ENCODE assay signal across 8 cellular contexts in the genomic region with DNA sequence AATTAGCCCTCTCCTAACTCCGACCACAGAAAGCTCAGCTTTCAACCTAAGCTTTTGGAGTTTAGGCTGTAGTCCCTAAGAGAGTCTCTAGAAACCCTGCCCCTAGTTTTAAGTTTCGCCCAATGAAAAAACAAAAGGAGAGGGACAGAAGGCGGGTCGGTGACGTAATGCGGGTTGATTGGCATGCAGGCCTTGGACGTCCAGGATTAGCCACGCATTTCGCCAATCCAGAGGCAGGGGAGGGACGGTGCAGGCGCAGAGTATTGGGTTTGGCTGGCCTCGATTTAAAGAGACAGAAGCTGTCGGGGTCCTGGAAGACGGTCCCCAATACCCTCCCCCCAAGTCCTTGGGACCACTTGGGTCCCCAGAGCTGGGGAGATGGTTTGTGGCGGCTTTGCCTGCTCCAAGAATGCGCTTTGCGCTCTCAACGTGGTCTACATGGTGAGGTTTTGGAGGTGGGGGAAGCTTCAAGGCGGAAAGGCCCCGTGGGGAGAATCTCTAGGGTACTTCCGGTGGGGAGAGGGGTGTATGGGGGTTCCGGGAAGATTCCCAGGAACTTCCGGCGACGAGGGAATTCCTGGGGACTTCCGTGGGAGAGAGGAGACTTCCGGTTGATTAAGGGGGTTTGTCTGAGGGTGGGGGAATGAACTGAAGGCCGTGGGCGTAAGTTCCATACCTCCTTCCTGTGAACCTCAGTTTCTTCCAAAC. TPM values are rescaled to one million over a fixed set of nuclear protein-coding genes. Genes with fewer than 3 reads are reported as not detected.
A peak's percentile ranks its signal among the peaks of the same experiment; 100 is the strongest.
DNase-seq lines count a peak whose midpoint lies in the region; ATAC-seq and FAIRE-seq lines count a peak whose summit lies in the region.

A gene with protein sequence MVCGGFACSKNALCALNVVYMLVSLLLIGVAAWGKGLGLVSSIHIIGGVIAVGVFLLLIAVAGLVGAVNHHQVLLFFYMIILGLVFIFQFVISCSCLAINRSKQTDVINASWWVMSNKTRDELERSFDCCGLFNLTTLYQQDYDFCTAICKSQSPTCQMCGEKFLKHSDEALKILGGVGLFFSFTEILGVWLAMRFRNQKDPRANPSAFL (plus strand): TSS at position 263 of the 708 bp plus-strand sequence. CDS start 116 bp downstream, at position 379.

- DNase-seq in GM04503 (ENCODE audit: low read depth) (peak; percentile 92), NCI-H1048 (lab: John Stamatoyannopoulos, UW) (peak; percentile 90), SK-N-MC (ENCODE audit: low read depth, low spot score) (peak; percentile 98), frontal cortex (ENCODE audit: low spot score in 2 of 2) (peak; percentile 89 to 94), stromal cell of bone marrow (ENCODE audit: low read depth) (peak; percentile 99)
- peak; percentile 98 for DNase-seq in activated naive CD4-positive, alpha-beta T cell treated with anti-CD3 and anti-CD28 coated beads, Interleukin-2, amount 10 ng/mL, durations not matched to agents 7 days and 5 days

- H3K9me3 Mint-ChIP-seq in activated naive CD4-positive, alpha-beta T cell treated with anti-CD3 and anti-CD28 coated beads, Interleukin-2, amount 10 ng/mL, durations not matched to agents 7 days and 5 days: no peaks in the 10 kb centered on the region

- peak within 1 kb of the TSS; percentile 96 for H3K27ac ChIP-seq in SK-N-MC

- H3K4me3 ChIP-seq in SK-N-MC (peak within 1 kb of the TSS; percentile 83), neuron (ENCODE audit: low read length) (peak within 1 kb of the TSS; percentile 82)

- peak; percentile 82 for ATAC-seq in HG02571 (IDR thresholded peaks at IDR 0.05; ENCODE audit: unreplicated experiment)

- peak within 1 kb of the TSS; percentile 93 for H3K27ac Mint-ChIP-seq in activated naive CD4-positive, alpha-beta T cell treated with anti-CD3 and anti-CD28 coated beads, Interleukin-2, amount 10 ng/mL, durations not matched to agents 7 days and 5 days

- FAIRE-seq in frontal cortex (lab: Jason Lieb, UNC): no peak

- peak within 1 kb of the TSS; percentile 87 for H3K4me3 Mint-ChIP-seq in activated naive CD4-positive, alpha-beta T cell treated with anti-CD3 and anti-CD28 coated beads, Interleukin-2, amount 10 ng/mL, durations not matched to agents 7 days and 5 days

- H2AFZ ChIP-seq in neuron (ENCODE audit: low read depth, low read length): no peak within 1 kb of the TSS

- H3K9me3 ChIP-seq in SK-N-MC (ENCODE audit: low read depth, low read length): no peaks in the 10 kb centered on the region
- H3K9me3 ChIP-seq in neuron (ENCODE audit: low read length): no peaks in the 10 kb centered on the region

- peak within 1 kb of the TSS; percentile 87 for H3K9ac ChIP-seq in SK-N-MC (ENCODE audit: insufficient read length)

- H3K36me3 ChIP-seq in SK-N-MC (ENCODE audit: insufficient read depth, low read length): peaks cover 41% of the 10 kb centered on the region
- peaks cover 34% of the 10 kb centered on the region for H3K36me3 ChIP-seq in neuron (ENCODE audit: insufficient read depth, low read length)

- peaks cover 20% of the 10 kb centered on the region for H3K4me1 ChIP-seq in neuron (ENCODE audit: insufficient read depth, low read length)

- H3K4me1 Mint-ChIP-seq in activated naive CD4-positive, alpha-beta T cell treated with anti-CD3 and anti-CD28 coated beads, Interleukin-2, amount 10 ng/mL, durations not matched to agents 7 days and 5 days: peaks cover 55% of the 10 kb centered on the region

- H3K36me3 Mint-ChIP-seq in activated naive CD4-positive, alpha-beta T cell treated with anti-CD3 and anti-CD28 coated beads, Interleukin-2, amount 10 ng/mL, durations not matched to agents 7 days and 5 days: peaks cover 35% of the 10 kb centered on the region

- CTCF ChIA-PET in activated naive CD4-positive, alpha-beta T cell treated with anti-CD3 and anti-CD28 coated beads, Interleukin-2, amount 10 ng/mL, durations not matched to agents 7 days and 5 days (lab: Charles Lee): interaction anchor here (0.8 to 2.0 kb wide), 3 partner anchors 11 to 50 kb away, joined by 3 to 6 read pairs (median 3); a partner anchor contains a TSS

- no peaks in the 10 kb centered on the region for H3K27me3 ChIP-seq in neuron (ENCODE audit: insufficient read depth, low read length)

- H3K27me3 Mint-ChIP-seq in activated naive CD4-positive, alpha-beta T cell treated with anti-CD3 and anti-CD28 coated beads, Interleukin-2, amount 10 ng/mL, durations not matched to agents 7 days and 5 days: no peaks in the 10 kb centered on the region

RNA-seq across cellular contexts. Expression of the gene that starts here (rescaled TPM):
- total RNA-seq in frontal cortex: 38.3 TPM

Comparison
In these comparisons a context has a peak if more than half of its experiments do, and no peak if none do; other contexts are left out.
1. Peak in every context shown above with its lines: DNase-seq, ATAC-seq, H3K4me3 ChIP-seq and H3K27ac ChIP-seq.